8 cellular contexts compared by ENCODE assay signal in the genomic region with DNA sequence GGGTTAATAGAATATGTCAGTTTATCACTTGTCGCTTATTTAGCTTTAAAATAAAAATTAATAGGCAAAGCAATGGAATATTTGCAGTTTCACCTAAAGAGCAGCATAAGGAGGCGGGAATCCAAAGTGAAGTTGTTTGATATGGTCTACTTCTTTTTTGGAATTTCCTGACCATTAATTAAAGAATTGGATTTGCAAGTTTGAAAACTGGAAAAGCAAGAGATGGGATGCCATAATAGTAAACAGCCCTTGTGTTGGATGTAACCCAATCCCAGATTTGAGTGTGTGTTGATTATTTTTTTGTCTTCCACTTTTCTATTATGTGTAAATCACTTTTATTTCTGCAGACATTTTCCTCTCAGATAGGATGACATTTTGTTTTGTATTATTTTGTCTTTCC.
"Had no signal": no experiment of that assay in that cellular context is flagged by ENCODE, and none has a peak within 500 bp of the region (broad histone marks: within the 10 kb centered on the region; RNA-seq: fewer than 3 reads in every experiment).

No MANE protein-coding gene starts in this region.

- H3K36me3 Mint-ChIP-seq: IgD-negative memory B cell had no signal

- H3K27ac ChIP-seq: GM23248, HL-60 had no signal

- H3K4me3 ChIP-seq: GM23248, HAP-1 had no signal

- H3K27ac Mint-ChIP-seq: HFFc6, IgD-negative memory B cell had no signal

- H3K36me3 ChIP-seq: HAP-1 had no signal

- FAIRE-seq: HepG2 had no signal

- H3K27me3 Mint-ChIP-seq: IgD-negative memory B cell had no signal

- H3K4me3 Mint-ChIP-seq: HFFc6, IgD-negative memory B cell had no signal

- H3K4me1 ChIP-seq: HAP-1 had no signal

- DNase-seq: GM23248, GOT3, H7, HFFc6 had no signal

- H3K9ac ChIP-seq: GM23248 had no signal

- H3K9me3 Mint-ChIP-seq: HFFc6, IgD-negative memory B cell had no signal

- H3K9me3 ChIP-seq: HAP-1 had no signal

- H2AFZ ChIP-seq: GM23248 had no signal
